In the genomic region with DNA sequence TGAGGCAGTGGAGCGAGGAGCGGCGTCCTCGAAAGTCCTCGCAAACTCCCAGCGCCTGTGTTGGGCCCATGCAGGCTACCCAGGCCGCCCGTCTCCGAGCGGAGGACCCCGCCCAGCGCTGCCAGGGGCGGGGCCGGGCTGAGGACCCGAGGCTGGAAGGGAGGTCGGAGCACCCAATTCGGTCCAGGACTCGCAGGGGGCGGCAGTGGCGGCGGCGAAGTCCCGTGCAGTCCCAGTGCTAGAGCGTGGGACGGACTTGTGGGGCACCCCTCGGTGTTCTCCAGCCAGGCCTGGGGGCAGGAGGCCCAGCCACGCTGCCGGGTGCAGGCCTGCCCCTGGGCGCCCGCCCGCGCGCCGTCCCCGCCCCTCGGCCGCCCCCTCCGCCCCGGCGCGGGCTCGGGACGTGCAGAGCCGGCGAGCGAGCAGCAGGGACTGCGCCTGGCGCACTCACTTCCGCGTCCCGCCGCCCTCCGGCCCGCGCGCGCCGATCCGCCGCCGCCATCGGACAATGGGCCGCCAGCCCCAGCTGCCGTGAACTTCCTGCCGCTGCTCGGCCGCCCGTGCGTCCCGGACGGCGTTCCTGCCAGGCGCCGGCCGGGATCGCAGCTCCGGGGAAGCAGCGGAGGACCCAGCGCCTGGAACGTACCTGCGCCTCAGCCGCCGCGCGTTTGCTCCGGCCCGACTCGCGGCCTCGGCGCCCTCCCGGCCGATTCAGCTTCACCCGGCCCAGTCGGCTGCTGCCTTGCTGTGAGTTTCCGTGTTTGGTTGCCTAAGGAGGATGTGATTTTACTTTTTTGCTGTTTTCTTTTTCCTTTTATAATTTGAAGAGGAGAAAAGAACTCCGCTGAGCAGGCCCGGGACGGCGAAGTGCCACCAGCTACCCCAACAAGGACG, we compare ENCODE assay signal across 1 cellular context.
TF ChIP-seq lines count a peak whose summit lies in the region.

No MANE protein-coding gene starts in this region.

TF ChIP-seq in K562, 482 proteins besides CTCF, POLR2A, EP300 and RAD21 (continued from another document and continues in another):
- TF ChIP-seq, protein P1, sequence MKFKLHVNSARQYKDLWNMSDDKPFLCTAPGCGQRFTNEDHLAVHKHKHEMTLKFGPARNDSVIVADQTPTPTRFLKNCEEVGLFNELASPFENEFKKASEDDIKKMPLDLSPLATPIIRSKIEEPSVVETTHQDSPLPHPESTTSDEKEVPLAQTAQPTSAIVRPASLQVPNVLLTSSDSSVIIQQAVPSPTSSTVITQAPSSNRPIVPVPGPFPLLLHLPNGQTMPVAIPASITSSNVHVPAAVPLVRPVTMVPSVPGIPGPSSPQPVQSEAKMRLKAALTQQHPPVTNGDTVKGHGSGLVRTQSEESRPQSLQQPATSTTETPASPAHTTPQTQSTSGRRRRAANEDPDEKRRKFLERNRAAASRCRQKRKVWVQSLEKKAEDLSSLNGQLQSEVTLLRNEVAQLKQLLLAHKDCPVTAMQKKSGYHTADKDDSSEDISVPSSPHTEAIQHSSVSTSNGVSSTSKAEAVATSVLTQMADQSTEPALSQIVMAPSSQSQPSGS (CRISPR knock-in tag; IDR thresholded peaks at IDR 0.05) = 0 out of 2 replicates have a peak, but pooled peaks have one; percentile 58
- no peak for TF ChIP-seq JUN (IDR thresholded peaks at IDR 0.05; ENCODE audit: borderline replicate concordance, low read depth, low read length)
- no peak for TF ChIP-seq JUN (CRISPR knock-in tag; IDR thresholded peaks at IDR 0.05; ENCODE audit: borderline replicate concordance)
- 0 out of 2 replicates have a peak, but pooled peaks have one; percentile 40 for TF ChIP-seq EGR1 (conservative IDR thresholded peaks at IDR 0.05)
- TF ChIP-seq RHOXF2B (CRISPR knock-in tag; conservative IDR thresholded peaks at IDR 0.05) = no peak
- peak; percentile 25 for TF ChIP-seq CCNT2 (IDR thresholded peaks at IDR 0.05; ENCODE audit: borderline replicate concordance, extremely low read depth, insufficient read length, low read depth, low read length)
- no peak for TF ChIP-seq SMARCC2 (IDR thresholded peaks at IDR 0.05; ENCODE audit: low read depth)
- peak in 1 of 2 experiments; percentile 74; a peak in 1 of 4 replicates for TF ChIP-seq SIN3A (IDR thresholded peaks at IDR 0.05; ENCODE audit: borderline replicate concordance in 2 of 2, control insufficient read depth in 1 of 2, low read depth in 2 of 2, low read length in 2 of 2)
- no peak for TF ChIP-seq ZNF583 (CRISPR knock-in tag; IDR thresholded peaks at IDR 0.05)
- TF ChIP-seq NFE2L1 (tag; IDR thresholded peaks at IDR 0.05; ENCODE audit: borderline replicate concordance, low read depth) = no peak
- TF ChIP-seq RBM17 (IDR thresholded peaks at IDR 0.05; ENCODE audit: borderline replicate concordance, low read depth, low read length) = no peak
- TF ChIP-seq MCM5 (IDR thresholded peaks at IDR 0.05; ENCODE audit: low read depth) = no peak
- TF ChIP-seq ESRRB (CRISPR knock-in tag; IDR thresholded peaks at IDR 0.05; ENCODE audit: borderline replicate concordance) = no peak
- TF ChIP-seq TCF3 (CRISPR knock-in tag; IDR thresholded peaks at IDR 0.05) = no peak
- TF ChIP-seq TOE1 (IDR thresholded peaks at IDR 0.05; ENCODE audit: borderline replicate concordance) = no peak
- TF ChIP-seq TOE1 (CRISPR knock-in tag; IDR thresholded peaks at IDR 0.05; ENCODE audit: borderline replicate concordance, low read depth) = no peak
- TF ChIP-seq NR1H2 (CRISPR knock-in tag; IDR thresholded peaks at IDR 0.05) = no peak; the same call in 1 of the 2 replicates
- no peak for TF ChIP-seq ZNF197 (CRISPR knock-in tag; IDR thresholded peaks at IDR 0.05; ENCODE audit: low read depth)
- TF ChIP-seq, protein P2, sequence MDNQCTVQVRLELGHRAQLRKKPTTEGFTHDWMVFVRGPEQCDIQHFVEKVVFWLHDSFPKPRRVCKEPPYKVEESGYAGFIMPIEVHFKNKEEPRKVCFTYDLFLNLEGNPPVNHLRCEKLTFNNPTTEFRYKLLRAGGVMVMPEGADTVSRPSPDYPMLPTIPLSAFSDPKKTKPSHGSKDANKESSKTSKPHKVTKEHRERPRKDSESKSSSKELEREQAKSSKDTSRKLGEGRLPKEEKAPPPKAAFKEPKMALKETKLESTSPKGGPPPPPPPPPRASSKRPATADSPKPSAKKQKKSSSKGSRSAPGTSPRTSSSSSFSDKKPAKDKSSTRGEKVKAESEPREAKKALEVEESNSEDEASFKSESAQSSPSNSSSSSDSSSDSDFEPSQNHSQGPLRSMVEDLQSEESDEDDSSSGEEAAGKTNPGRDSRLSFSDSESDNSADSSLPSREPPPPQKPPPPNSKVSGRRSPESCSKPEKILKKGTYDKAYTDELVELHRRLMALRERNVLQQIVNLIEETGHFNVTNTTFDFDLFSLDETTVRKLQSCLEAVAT (IDR thresholded peaks at IDR 0.05) = no peak
- TF ChIP-seq PTTG1 (tag; IDR thresholded peaks at IDR 0.05; ENCODE audit: low read depth) = no peak
- no peak for TF ChIP-seq ZNF175 (CRISPR knock-in tag; IDR thresholded peaks at IDR 0.05; ENCODE audit: low read depth)
- TF ChIP-seq, protein P3, sequence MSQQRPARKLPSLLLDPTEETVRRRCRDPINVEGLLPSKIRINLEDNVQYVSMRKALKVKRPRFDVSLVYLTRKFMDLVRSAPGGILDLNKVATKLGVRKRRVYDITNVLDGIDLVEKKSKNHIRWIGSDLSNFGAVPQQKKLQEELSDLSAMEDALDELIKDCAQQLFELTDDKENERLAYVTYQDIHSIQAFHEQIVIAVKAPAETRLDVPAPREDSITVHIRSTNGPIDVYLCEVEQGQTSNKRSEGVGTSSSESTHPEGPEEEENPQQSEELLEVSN (IDR thresholded peaks at IDR 0.05; ENCODE audit: borderline replicate concordance in 1 of 2, extremely low read depth in 1 of 2, insufficient read depth in 1 of 2, insufficient read length in 1 of 2, low read depth in 1 of 2, low read length in 1 of 2, poor library complexity in 1 of 2, severe bottlenecking in 1 of 2) = peak; percentile 23 to 77
- TF ChIP-seq, protein P4, sequence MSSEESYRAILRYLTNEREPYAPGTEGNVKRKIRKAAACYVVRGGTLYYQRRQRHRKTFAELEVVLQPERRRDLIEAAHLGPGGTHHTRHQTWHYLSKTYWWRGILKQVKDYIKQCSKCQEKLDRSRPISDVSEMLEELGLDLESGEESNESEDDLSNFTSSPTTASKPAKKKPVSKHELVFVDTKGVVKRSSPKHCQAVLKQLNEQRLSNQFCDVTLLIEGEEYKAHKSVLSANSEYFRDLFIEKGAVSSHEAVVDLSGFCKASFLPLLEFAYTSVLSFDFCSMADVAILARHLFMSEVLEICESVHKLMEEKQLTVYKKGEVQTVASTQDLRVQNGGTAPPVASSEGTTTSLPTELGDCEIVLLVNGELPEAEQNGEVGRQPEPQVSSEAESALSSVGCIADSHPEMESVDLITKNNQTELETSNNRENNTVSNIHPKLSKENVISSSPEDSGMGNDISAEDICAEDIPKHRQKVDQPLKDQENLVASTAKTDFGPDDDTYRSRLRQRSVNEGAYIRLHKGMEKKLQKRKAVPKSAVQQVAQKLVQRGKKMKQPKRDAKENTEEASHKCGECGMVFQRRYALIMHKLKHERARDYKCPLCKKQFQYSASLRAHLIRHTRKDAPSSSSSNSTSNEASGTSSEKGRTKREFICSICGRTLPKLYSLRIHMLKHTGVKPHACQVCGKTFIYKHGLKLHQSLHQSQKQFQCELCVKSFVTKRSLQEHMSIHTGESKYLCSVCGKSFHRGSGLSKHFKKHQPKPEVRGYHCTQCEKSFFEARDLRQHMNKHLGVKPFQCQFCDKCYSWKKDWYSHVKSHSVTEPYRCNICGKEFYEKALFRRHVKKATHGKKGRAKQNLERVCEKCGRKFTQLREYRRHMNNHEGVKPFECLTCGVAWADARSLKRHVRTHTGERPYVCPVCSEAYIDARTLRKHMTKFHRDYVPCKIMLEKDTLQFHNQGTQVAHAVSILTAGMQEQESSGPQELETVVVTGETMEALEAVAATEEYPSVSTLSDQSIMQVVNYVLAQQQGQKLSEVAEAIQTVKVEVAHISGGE (CRISPR knock-in tag; IDR thresholded peaks at IDR 0.05) = peak in 1 of 3 experiments; percentile 77; a peak in 2 of 6 replicates
- TF ChIP-seq STAT5B (CRISPR knock-in tag; IDR thresholded peaks at IDR 0.05) = no peak
- TF ChIP-seq, protein P5, sequence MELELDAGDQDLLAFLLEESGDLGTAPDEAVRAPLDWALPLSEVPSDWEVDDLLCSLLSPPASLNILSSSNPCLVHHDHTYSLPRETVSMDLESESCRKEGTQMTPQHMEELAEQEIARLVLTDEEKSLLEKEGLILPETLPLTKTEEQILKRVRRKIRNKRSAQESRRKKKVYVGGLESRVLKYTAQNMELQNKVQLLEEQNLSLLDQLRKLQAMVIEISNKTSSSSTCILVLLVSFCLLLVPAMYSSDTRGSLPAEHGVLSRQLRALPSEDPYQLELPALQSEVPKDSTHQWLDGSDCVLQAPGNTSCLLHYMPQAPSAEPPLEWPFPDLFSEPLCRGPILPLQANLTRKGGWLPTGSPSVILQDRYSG (tag; conservative IDR thresholded peaks at IDR 0.05; ENCODE audit: low read depth) = no peak
- TF ChIP-seq MTA2 (IDR thresholded peaks at IDR 0.05; ENCODE audit: low read depth) = no peak
- TF ChIP-seq TAF9B (IDR thresholded peaks at IDR 0.05; ENCODE audit: partially characterized antibody) = no peak
- no peak for TF ChIP-seq CEBPB (tag; IDR thresholded peaks at IDR 0.05)
- no peak for TF ChIP-seq KDM5B (IDR thresholded peaks at IDR 0.05; ENCODE audit: insufficient replicate concordance, low read depth, low read length)
- peak; percentile 51 for TF ChIP-seq FIP1L1 (IDR thresholded peaks at IDR 0.05; ENCODE audit: low read depth, low read length, poor library complexity, severe bottlenecking)
- no peak for TF ChIP-seq HNRNPK (IDR thresholded peaks at IDR 0.05; ENCODE audit: low read depth, low read length, poor library complexity, severe bottlenecking)
- no peak for TF ChIP-seq MTF1 (CRISPR knock-in tag; IDR thresholded peaks at IDR 0.05; ENCODE audit: borderline replicate concordance)
- no peak for TF ChIP-seq KLF13 (tag; IDR thresholded peaks at IDR 0.05; ENCODE audit: borderline replicate concordance, low read depth)
- TF ChIP-seq, protein P6, sequence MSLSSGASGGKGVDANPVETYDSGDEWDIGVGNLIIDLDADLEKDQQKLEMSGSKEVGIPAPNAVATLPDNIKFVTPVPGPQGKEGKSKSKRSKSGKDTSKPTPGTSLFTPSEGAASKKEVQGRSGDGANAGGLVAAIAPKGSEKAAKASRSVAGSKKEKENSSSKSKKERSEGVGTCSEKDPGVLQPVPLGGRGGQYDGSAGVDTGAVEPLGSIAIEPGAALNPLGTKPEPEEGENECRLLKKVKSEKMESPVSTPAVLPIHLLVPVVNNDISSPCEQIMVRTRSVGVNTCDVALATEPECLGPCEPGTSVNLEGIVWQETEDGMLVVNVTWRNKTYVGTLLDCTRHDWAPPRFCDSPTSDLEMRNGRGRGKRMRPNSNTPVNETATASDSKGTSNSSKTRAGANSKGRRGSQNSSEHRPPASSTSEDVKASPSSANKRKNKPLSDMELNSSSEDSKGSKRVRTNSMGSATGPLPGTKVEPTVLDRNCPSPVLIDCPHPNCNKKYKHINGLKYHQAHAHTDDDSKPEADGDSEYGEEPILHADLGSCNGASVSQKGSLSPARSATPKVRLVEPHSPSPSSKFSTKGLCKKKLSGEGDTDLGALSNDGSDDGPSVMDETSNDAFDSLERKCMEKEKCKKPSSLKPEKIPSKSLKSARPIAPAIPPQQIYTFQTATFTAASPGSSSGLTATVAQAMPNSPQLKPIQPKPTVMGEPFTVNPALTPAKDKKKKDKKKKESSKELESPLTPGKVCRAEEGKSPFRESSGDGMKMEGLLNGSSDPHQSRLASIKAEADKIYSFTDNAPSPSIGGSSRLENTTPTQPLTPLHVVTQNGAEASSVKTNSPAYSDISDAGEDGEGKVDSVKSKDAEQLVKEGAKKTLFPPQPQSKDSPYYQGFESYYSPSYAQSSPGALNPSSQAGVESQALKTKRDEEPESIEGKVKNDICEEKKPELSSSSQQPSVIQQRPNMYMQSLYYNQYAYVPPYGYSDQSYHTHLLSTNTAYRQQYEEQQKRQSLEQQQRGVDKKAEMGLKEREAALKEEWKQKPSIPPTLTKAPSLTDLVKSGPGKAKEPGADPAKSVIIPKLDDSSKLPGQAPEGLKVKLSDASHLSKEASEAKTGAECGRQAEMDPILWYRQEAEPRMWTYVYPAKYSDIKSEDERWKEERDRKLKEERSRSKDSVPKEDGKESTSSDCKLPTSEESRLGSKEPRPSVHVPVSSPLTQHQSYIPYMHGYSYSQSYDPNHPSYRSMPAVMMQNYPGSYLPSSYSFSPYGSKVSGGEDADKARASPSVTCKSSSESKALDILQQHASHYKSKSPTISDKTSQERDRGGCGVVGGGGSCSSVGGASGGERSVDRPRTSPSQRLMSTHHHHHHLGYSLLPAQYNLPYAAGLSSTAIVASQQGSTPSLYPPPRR (CRISPR knock-in tag; IDR thresholded peaks at IDR 0.05; ENCODE audit: borderline replicate concordance) = 0 out of 2 replicates have a peak, but pooled peaks have one; percentile 64
- peak in 1 of 2 experiments; percentile 50; a peak in 1 of 4 replicates for TF ChIP-seq TEAD1 (CRISPR knock-in tag; IDR thresholded peaks at IDR 0.05)
